1 cellular context compared by ENCODE assay signal in genomic region chr9:24051587-24051986, GRCh38.
TF ChIP-seq lines count a peak whose summit lies in the region.

No MANE protein-coding gene starts in this region.

TF ChIP-seq in GM23338, 12 proteins besides CTCF, POLR2A, EP300 and RAD21 (continued from another document):
- TF ChIP-seq REST (IDR thresholded peaks at IDR 0.05; ENCODE audit: unreplicated experiment): no peak
- TF ChIP-seq STAT1 (IDR thresholded peaks at IDR 0.05; ENCODE audit: unreplicated experiment): no peak
- no peak for TF ChIP-seq CREB1 (CRISPR knock-in tag; IDR thresholded peaks at IDR 0.05; ENCODE audit: low read depth)
- no peak for TF ChIP-seq ETS1 (IDR thresholded peaks at IDR 0.05)
